ENCODE assay signal across 7 cellular contexts in the genomic region with DNA sequence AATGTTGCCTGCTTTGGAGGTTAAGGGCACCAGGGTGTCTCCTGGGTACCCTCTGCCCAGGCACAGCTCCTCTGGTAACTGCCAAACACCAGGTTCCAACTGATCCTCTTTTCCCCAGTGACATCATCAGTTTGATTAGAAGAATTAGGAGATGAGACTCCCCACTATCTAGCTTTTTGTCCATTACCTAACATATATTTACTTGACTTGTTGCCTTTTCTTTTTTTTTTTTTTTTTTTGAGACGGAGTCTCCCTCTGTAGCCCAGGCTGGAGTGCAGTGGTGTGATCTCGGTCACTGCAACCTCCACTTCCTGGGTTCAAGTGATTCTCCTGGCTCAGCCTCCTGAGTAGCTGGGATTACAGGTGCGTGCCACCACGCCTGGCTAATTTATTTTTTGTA. TPM values are rescaled to one million over a fixed set of nuclear protein-coding genes. Genes with fewer than 3 reads are reported as not detected.
DNase-seq lines count a peak whose midpoint lies in the region; ATAC-seq and TF ChIP-seq lines count a peak whose summit lies in the region.
"Not testable (repeated sequence)": the region's sequence is repeated elsewhere in the genome, so short reads cannot be mapped to it uniquely, and the experiment has no call there.
"Had no signal": no experiment of that assay in that cellular context is flagged by ENCODE, and none has a peak within 500 bp of the region (broad histone marks: within the 10 kb centered on the region; RNA-seq: fewer than 3 reads in every experiment).

FAM186B (minus strand) TSS at position 101 of the 400 bp plus-strand sequence. CDS start 162 bp downstream, outside the sequence.

- not testable (repeated sequence) for H4K20me1 ChIP-seq in BLaER1; OCI-LY7 (ENCODE audit: insufficient read depth, low read length); hepatocyte (ENCODE audit: insufficient read depth, poor library complexity, severe bottlenecking)

- not testable (repeated sequence) for H3K36me3 Mint-ChIP-seq in activated naive CD8-positive, alpha-beta T cell treated with anti-CD3 and anti-CD28 coated beads, Interleukin-2, amount 10 ng/mL, durations not matched to agents 7 days and 5 days
- peaks cover 11% of the 10 kb centered on the region for H3K36me3 Mint-ChIP-seq in mesothelial cell of epicardium

- H3K9me3 Mint-ChIP-seq in activated naive CD8-positive, alpha-beta T cell treated with anti-CD3 and anti-CD28 coated beads, Interleukin-2, amount 10 ng/mL, durations not matched to agents 7 days and 5 days; mesothelial cell of epicardium: not testable (repeated sequence)

- H3K4me3 Mint-ChIP-seq in activated naive CD8-positive, alpha-beta T cell treated with anti-CD3 and anti-CD28 coated beads, Interleukin-2, amount 10 ng/mL, durations not matched to agents 7 days and 5 days: peak within 1 kb of the TSS; percentile 28
- not testable (repeated sequence) for H3K4me3 Mint-ChIP-seq in mesothelial cell of epicardium

- not testable (repeated sequence) for H3K36me3 ChIP-seq in BLaER1; HEK293 (ENCODE audit: control insufficient read depth in 2 of 2, insufficient read depth in 1 of 2, low read length in 2 of 2); OCI-LY7 (ENCODE audit: insufficient read depth, low read length); hepatocyte (replicated peaks; ENCODE audit: insufficient read depth, low read depth)

- H3K27ac Mint-ChIP-seq in activated naive CD8-positive, alpha-beta T cell treated with anti-CD3 and anti-CD28 coated beads, Interleukin-2, amount 10 ng/mL, durations not matched to agents 7 days and 5 days: peak within 1 kb of the TSS; percentile 23
- H3K27ac Mint-ChIP-seq in mesothelial cell of epicardium: peak within 1 kb of the TSS; percentile 50

- H3K27me3 ChIP-seq in BLaER1, hepatocyte: not testable (repeated sequence)

- peak within 1 kb of the TSS; percentile 13; the same call in 1 of the 2 replicates for H3K4me2 ChIP-seq in BLaER1
- H3K4me2 ChIP-seq in OCI-LY7 (ENCODE audit: low read length): 0 out of 2 replicates have a peak within 1 kb of the TSS, but pooled peaks have one; percentile 10
- H3K4me2 ChIP-seq in hepatocyte: peak within 1 kb of the TSS; percentile 35

- not testable (repeated sequence) for H3K27ac ChIP-seq in BLaER1; HEK293 (ENCODE audit: extremely low read depth, low read depth, low read length); OCI-LY7 (ENCODE audit: low read depth, low read length, poor library complexity, severe bottlenecking); hepatocyte

- H3K79me2 ChIP-seq in OCI-LY7 (ENCODE audit: insufficient read depth, low read depth, low read length); hepatocyte: not testable (repeated sequence)

- intact Hi-C loops in OCI-LY7 (cut with micrococcal nuclease; ENCODE audit: unreplicated experiment): not testable (repeated sequence)

- ATAC-seq in activated naive CD8-positive, alpha-beta T cell treated with anti-CD3 and anti-CD28 coated beads, Interleukin-2, amount 10 ng/mL, durations not matched to agents 7 days and 5 days (ENCODE audit: low read depth): not testable (repeated sequence)

- H3K9ac ChIP-seq in BLaER1: not testable (repeated sequence)

- peaks cover 15% of the 10 kb centered on the region for H3K4me1 ChIP-seq in BLaER1
- not testable (repeated sequence) for H3K4me1 ChIP-seq in HEK293 (ENCODE audit: control insufficient read depth, insufficient read depth, low read length); OCI-LY7 (ENCODE audit: insufficient read depth, low read length, poor library complexity, severe bottlenecking); hepatocyte (ENCODE audit: insufficient read depth)

- BruUV-seq in OCI-LY7 (replicated peaks; lab: Mats Ljungman, UMichigan): not testable (repeated sequence)

- not testable (repeated sequence) for TF ChIP-seq CTCF in HEK293 (tag by site-specific recombination; IDR thresholded peaks at IDR 0.05); OCI-LY7 (conservative IDR thresholded peaks at IDR 0.05; ENCODE audit: low read length); hepatocyte (IDR thresholded peaks at IDR 0.05; ENCODE audit: poor library complexity); mesothelial cell of epicardium (IDR thresholded peaks at IDR 0.05; ENCODE audit: unreplicated experiment)

- not testable (repeated sequence) for H3K4me3 ChIP-seq in BLaER1; HEK293 (ENCODE audit: low read depth, low read length); OCI-LY7 (ENCODE audit: low read depth, low read length, poor library complexity, severe bottlenecking); hepatocyte

- 90% methylated on average over 4 of the region's 4 CpGs for whole genome bisulfite sequencing in hepatocyte (ENCODE audit: low lambda C conversion rate, missing lambda C conversion rate)

- H2AFZ ChIP-seq in OCI-LY7 (ENCODE audit: low read length); hepatocyte: not testable (repeated sequence)

- POLR2A ChIA-PET in HEK293 (lab: Yijun Ruan, JAX): interaction anchor here (0.6 to 0.7 kb wide), 2 partner anchors 9 to 324 kb away, joined by 3 read pairs; no protein-coding TSS in a partner anchor
- POLR2A ChIA-PET in OCI-LY7 (lab: Charles Lee): interaction anchor here (0.7 to 1.2 kb wide), 3 partner anchors 13 to 458 kb away, joined by 3 to 8 read pairs (median 4); no protein-coding TSS in a partner anchor
- POLR2A ChIA-PET in activated naive CD8-positive, alpha-beta T cell treated with anti-CD3 and anti-CD28 coated beads, Interleukin-2, amount 10 ng/mL, durations not matched to agents 7 days and 5 days (lab: Charles Lee): not testable (repeated sequence)

- not testable (repeated sequence) for H3K4me1 Mint-ChIP-seq in activated naive CD8-positive, alpha-beta T cell treated with anti-CD3 and anti-CD28 coated beads, Interleukin-2, amount 10 ng/mL, durations not matched to agents 7 days and 5 days; mesothelial cell of epicardium

- DNase-seq in OCI-LY7 (ENCODE audit: low spot score); activated naive CD8-positive, alpha-beta T cell treated with anti-CD3 and anti-CD28 coated beads, Interleukin-2, amount 10 ng/mL, durations not matched to agents 7 days and 5 days; hepatocyte (ENCODE audit: low spot score); mesothelial cell of epicardium (ENCODE audit: low spot score in 2 of 2, unreplicated experiment in 2 of 2): not testable (repeated sequence)

- CTCF ChIA-PET in HEK293 (lab: Yijun Ruan, JAX): interaction anchor here (0.8 to 2.2 kb wide), 4 partner anchors 13 to 317 kb away, joined by 3 to 10 read pairs (median 4); no protein-coding TSS in a partner anchor
- CTCF ChIA-PET in OCI-LY7 (lab: Charles Lee; ENCODE audit: unreplicated experiment): not testable (repeated sequence)

- not testable (repeated sequence) for H3K27me3 Mint-ChIP-seq in activated naive CD8-positive, alpha-beta T cell treated with anti-CD3 and anti-CD28 coated beads, Interleukin-2, amount 10 ng/mL, durations not matched to agents 7 days and 5 days; mesothelial cell of epicardium (ENCODE audit: low read depth)

- H3K9me2 ChIP-seq in OCI-LY7 (ENCODE audit: insufficient read depth, low read length); hepatocyte (replicated peaks; ENCODE audit: insufficient read depth): not testable (repeated sequence)

- peaks cover 11% of the 10 kb centered on the region for H3K9me3 ChIP-seq in BLaER1
- not testable (repeated sequence) for H3K9me3 ChIP-seq in HEK293 (ENCODE audit: control insufficient read depth, insufficient read depth, low read depth, low read length); OCI-LY7 (ENCODE audit: low read length); hepatocyte (ENCODE audit: low read depth)

TF ChIP-seq in HEK293, 187 proteins besides CTCF, POLR2A, EP300 and RAD21:
- TF ChIP-seq, protein P1, sequence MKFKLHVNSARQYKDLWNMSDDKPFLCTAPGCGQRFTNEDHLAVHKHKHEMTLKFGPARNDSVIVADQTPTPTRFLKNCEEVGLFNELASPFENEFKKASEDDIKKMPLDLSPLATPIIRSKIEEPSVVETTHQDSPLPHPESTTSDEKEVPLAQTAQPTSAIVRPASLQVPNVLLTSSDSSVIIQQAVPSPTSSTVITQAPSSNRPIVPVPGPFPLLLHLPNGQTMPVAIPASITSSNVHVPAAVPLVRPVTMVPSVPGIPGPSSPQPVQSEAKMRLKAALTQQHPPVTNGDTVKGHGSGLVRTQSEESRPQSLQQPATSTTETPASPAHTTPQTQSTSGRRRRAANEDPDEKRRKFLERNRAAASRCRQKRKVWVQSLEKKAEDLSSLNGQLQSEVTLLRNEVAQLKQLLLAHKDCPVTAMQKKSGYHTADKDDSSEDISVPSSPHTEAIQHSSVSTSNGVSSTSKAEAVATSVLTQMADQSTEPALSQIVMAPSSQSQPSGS (tag by site-specific recombination; IDR thresholded peaks at IDR 0.05; ENCODE audit: low read depth): 0 out of 2 replicates have a peak, but pooled peaks have one; percentile 35

RNA-seq across cellular contexts. Expression of gene FAM186B, which starts in this region (rescaled TPM):
- total RNA-seq in OCI-LY7 (2014; rRNA removed; shearing (Covaris generic)): 0.21 and 0.60 TPM in 2 replicates
- total RNA-seq in OCI-LY7 (2022) (2.4 and 2.8 TPM in 2 replicates), hepatocyte (0.17 and 0.52 TPM in 2 replicates), mesothelial cell of epicardium (0.29 to 0.50 TPM (median 0.40 TPM) in 3 replicates)
- under 1 TPM; 0.11 to 0.20 TPM for total RNA-seq in activated naive CD8-positive, alpha-beta T cell treated with anti-CD3 and anti-CD28 coated beads, Interleukin-2, amount 10 ng/mL, durations not matched to agents 7 days and 5 days
- 0.69 TPM in 1 of 2 replicates, not detected in the other for polyA plus RNA-seq in hepatocyte
- total RNA-seq: G401 had no signal
